ENCODE assay signal across 13 cellular contexts in genomic region chr3:50263443-50264388, GRCh38. TPM values are rescaled to one million over a fixed set of nuclear protein-coding genes. Genes with fewer than 3 reads are reported as not detected.
DNase-seq lines count a peak whose midpoint lies in the region; ATAC-seq, FAIRE-seq and TF ChIP-seq lines count a peak whose summit lies in the region.
"Had no signal": no experiment of that assay in that cellular context is flagged by ENCODE, and none has a peak within 500 bp of the region (broad histone marks: within the 10 kb centered on the region; RNA-seq: fewer than 3 reads in every experiment).

No MANE protein-coding gene starts in this region.

- peaks cover 5% of the 10 kb centered on the region for H3K36me3 Mint-ChIP-seq in activated CD8-positive, alpha-beta T cell treated with anti-CD3 and anti-CD28 coated beads, Interleukin-2, amount 10 ng/mL, durations not matched to agents 7 days and 5 days (ENCODE audit: low read depth)
- H3K36me3 Mint-ChIP-seq: natural killer cell treated with Interleukin-12 subunit alpha and Interleukin-12 subunit beta and Interleukin-15 and Interleukin-18, amount 100 ng/mL, for 72 hours had no signal

- H3K27ac Mint-ChIP-seq in activated CD8-positive, alpha-beta T cell treated with anti-CD3 and anti-CD28 coated beads, Interleukin-2, amount 10 ng/mL, durations not matched to agents 7 days and 5 days, result no peak overlapping the region
- H3K27ac Mint-ChIP-seq: natural killer cell treated with Interleukin-12 subunit alpha and Interleukin-12 subunit beta and Interleukin-15 and Interleukin-18, amount 100 ng/mL, for 72 hours had no signal

- peaks cover 18% of the 10 kb centered on the region for H3K27me3 Mint-ChIP-seq in activated CD8-positive, alpha-beta T cell treated with anti-CD3 and anti-CD28 coated beads, Interleukin-2, amount 10 ng/mL, durations not matched to agents 7 days and 5 days (ENCODE audit: low read depth)

- TF ChIP-seq CTCF in right atrium auricular region (IDR thresholded peaks at IDR 0.05) (no peak), pancreas (IDR thresholded peaks at IDR 0.05) (no peak)

- H3K4me3 Mint-ChIP-seq in activated CD8-positive, alpha-beta T cell treated with anti-CD3 and anti-CD28 coated beads, Interleukin-2, amount 10 ng/mL, durations not matched to agents 7 days and 5 days, result no peak overlapping the region
- H3K4me3 Mint-ChIP-seq: natural killer cell treated with Interleukin-12 subunit alpha and Interleukin-12 subunit beta and Interleukin-15 and Interleukin-18, amount 100 ng/mL, for 72 hours had no signal

- H3K9me3 ChIP-seq in right atrium auricular region (no peaks in the 10 kb centered on the region), esophagus (ENCODE audit: control insufficient read depth in 2 of 2, insufficient read depth in 1 of 2, low read depth in 1 of 2, low read length in 1 of 2) (no peaks in the 10 kb centered on the region), pancreas (no peaks in the 10 kb centered on the region)

- no peak for DNase-seq in right atrium auricular region (ENCODE audit: low spot score)
- no peak for DNase-seq in Right ventricle myocardium superior
- DNase-seq in pancreas, result no peak
- DNase-seq in activated CD8-positive, alpha-beta T cell treated with anti-CD3 and anti-CD28 coated beads, Interleukin-2, amount 10 ng/mL, durations not matched to agents 7 days and 5 days, result no peak
- DNase-seq in GM12892 (ENCODE audit: insufficient read length), result no peak
- no peak for DNase-seq in NCI-H2081 (lab: John Stamatoyannopoulos, UW)
- DNase-seq: activated CD4-positive, CD25-positive, alpha-beta regulatory T cell; activated naive CD4-positive, alpha-beta T cell treated with Interleukin-2 at 50 U/mL for 16 hours; MV-4-11 had no signal

- ATAC-seq in Right ventricle myocardium superior (ENCODE audit: poor library complexity) (no peak), pancreas (no peak), GM19324 (IDR thresholded peaks at IDR 0.05; ENCODE audit: low FRiP score, unreplicated experiment) (no peak)
- ATAC-seq in activated CD8-positive, alpha-beta T cell treated with anti-CD3 and anti-CD28 coated beads, Interleukin-2, amount 10 ng/mL, durations not matched to agents 7 days and 5 days, result no peak
- ATAC-seq: natural killer cell treated with Interleukin-12 subunit alpha and Interleukin-12 subunit beta and Interleukin-15 and Interleukin-18, amount 100 ng/mL, for 72 hours had no signal

- H3K36me3 ChIP-seq in right atrium auricular region (peaks cover 6% of the 10 kb centered on the region), esophagus (ENCODE audit: control insufficient read depth in 2 of 2, insufficient read depth in 2 of 2, low read length in 1 of 2) (no peaks in the 10 kb centered on the region), pancreas (no peaks in the 10 kb centered on the region)

- H3K4me3 ChIP-seq in right atrium auricular region, result no peak overlapping the region
- H3K4me3 ChIP-seq in esophagus (ENCODE audit: low read depth in 1 of 2, low read length in 2 of 2), result no peak overlapping the region
- no peak overlapping the region for H3K4me3 ChIP-seq in pancreas

- H3K4me1 ChIP-seq in right atrium auricular region (peaks cover 0 to 73% of the 10 kb centered on the region in 2 donors), esophagus (ENCODE audit: control insufficient read depth in 2 of 2, insufficient read depth in 2 of 2, low read length in 1 of 2) (peaks cover 3 to 26% of the 10 kb centered on the region in 2 donors), pancreas (peaks cover 21 to 52% (median 21%) of the 10 kb centered on the region in 3 donors)

- POLR2A ChIA-PET in activated CD8-positive, alpha-beta T cell treated with anti-CD3 and anti-CD28 coated beads, Interleukin-2, amount 10 ng/mL, durations not matched to agents 7 days and 5 days (lab: Charles Lee), result no interaction called here

- intact Hi-C loops in Right ventricle myocardium superior (cut with DNase I) (no loop called here), pancreas (cut with DNase I) (no loop called here)

- peak overlapping the region; percentile 92 to 97 for H3K27ac ChIP-seq in right atrium auricular region
- peak overlapping the region; percentile 69 to 84 for H3K27ac ChIP-seq in esophagus (ENCODE audit: low read depth in 2 of 2, low read length in 1 of 2)
- peak overlapping the region; percentile 52 to 94 (median 86) for H3K27ac ChIP-seq in pancreas

- 58 to 60% methylated on average over 6 of the region's 6 CpGs for WGBS in esophagus, 2 donors
- WGBS in pancreas, 2 donors, result 72 to 87% methylated on average over 6 of the region's 6 CpGs

- FAIRE-seq in pancreas (lab: Jason Lieb, UNC), result no peak
- no peak for FAIRE-seq in GM12892 (lab: Jason Lieb, UNC)

- no peaks in the 10 kb centered on the region for H3K27me3 ChIP-seq in right atrium auricular region
- H3K27me3 ChIP-seq in esophagus (ENCODE audit: control insufficient read depth in 1 of 2, insufficient read depth in 2 of 2, low read length in 2 of 2), result no peaks in the 10 kb centered on the region
- H3K27me3 ChIP-seq in pancreas, result no peaks in the 10 kb centered on the region

- peaks cover 10% of the 10 kb centered on the region for H3K4me1 Mint-ChIP-seq in activated CD8-positive, alpha-beta T cell treated with anti-CD3 and anti-CD28 coated beads, Interleukin-2, amount 10 ng/mL, durations not matched to agents 7 days and 5 days (ENCODE audit: low read depth)

- CTCF ChIA-PET in activated CD8-positive, alpha-beta T cell treated with anti-CD3 and anti-CD28 coated beads, Interleukin-2, amount 10 ng/mL, durations not matched to agents 7 days and 5 days (lab: Charles Lee), result interaction anchor here (1.1 to 2.1 kb wide), 4 partner anchors 17 to 69 kb away, joined by 4 to 8 read pairs (median 6); no protein-coding TSS in a partner anchor

- H3K9me3 Mint-ChIP-seq in activated CD8-positive, alpha-beta T cell treated with anti-CD3 and anti-CD28 coated beads, Interleukin-2, amount 10 ng/mL, durations not matched to agents 7 days and 5 days (ENCODE audit: insufficient read depth), result no peaks in the 10 kb centered on the region
- H3K9me3 Mint-ChIP-seq: natural killer cell treated with Interleukin-12 subunit alpha and Interleukin-12 subunit beta and Interleukin-15 and Interleukin-18, amount 100 ng/mL, for 72 hours had no signal

- no peak for TF ChIP-seq POLR2A in GM12892 (IDR thresholded peaks at IDR 0.05; ENCODE audit: low read depth, low read length)

RNA-seq across cellular contexts. Expression of gene SEMA3B, which starts 5.2 kb away (rescaled TPM):
- total RNA-seq in right atrium auricular region (10 to 100 TPM; 15.4 to 20.0 TPM), Right ventricle myocardium superior (19.9 TPM), pancreas (10 to 100 TPM; 27.5 to 53.5 (median 33.2) TPM)
- polyA plus RNA-seq in esophagus (1 to 10 TPM; 5.2 to 7.8 TPM), pancreas (100 to 1,000 TPM; 118 to 223 TPM)
- under 1 TPM; 0.52 to 0.84 TPM for total RNA-seq in activated CD8-positive, alpha-beta T cell treated with anti-CD3 and anti-CD28 coated beads, Interleukin-2, amount 10 ng/mL, durations not matched to agents 7 days and 5 days
- polyA plus RNA-seq in GM12892 (2012; ENCODE audit: missing spikeins), result 0.30 TPM

RNA-seq across cellular contexts. Expression of gene LSMEM2, which starts 15.2 kb away (rescaled TPM):
- total RNA-seq in right atrium auricular region (10 to 100 TPM in 1 of 2 donors, 1 to 10 TPM in 1; 9.0 to 10.6 TPM), Right ventricle myocardium superior (29.6 TPM), pancreas (under 1 TPM in 1 of 6 donors, not detected in 5; 0.12 TPM)
- polyA plus RNA-seq in esophagus (under 1 TPM; 0.07 to 0.16 TPM), pancreas (1 to 10 TPM in 1 of 2 donors, under 1 TPM in 1; 0.15 to 2.1 TPM)
- not detected for total RNA-seq in activated CD8-positive, alpha-beta T cell treated with anti-CD3 and anti-CD28 coated beads, Interleukin-2, amount 10 ng/mL, durations not matched to agents 7 days and 5 days
- polyA plus RNA-seq in GM12892 (2012; ENCODE audit: missing spikeins), result 0.25 TPM
- total RNA-seq: natural killer cell treated with Interleukin-12 subunit alpha and Interleukin-12 subunit beta and Interleukin-15 and Interleukin-18, amount 100 ng/mL, for 72 hours had no signal
- polyA plus RNA-seq: BJ had no signal

RNA-seq across cellular contexts. Expression of gene GNAI2, which starts 27.7 kb away (rescaled TPM):
- total RNA-seq in right atrium auricular region (100 to 1,000 TPM in 1 of 2 donors, 10 to 100 TPM in 1; 72.1 to 127 TPM), Right ventricle myocardium superior (126 TPM), pancreas (100 to 1,000 TPM in 1 of 6 donors, 10 to 100 TPM in 5; 26.9 to 104 (median 42.9) TPM)
- polyA plus RNA-seq in esophagus (10 to 100 TPM; 52.2 to 61.8 TPM), pancreas (10 to 100 TPM; 54.1 to 97.6 TPM)
- total RNA-seq in activated CD8-positive, alpha-beta T cell treated with anti-CD3 and anti-CD28 coated beads, Interleukin-2, amount 10 ng/mL, durations not matched to agents 7 days and 5 days, result 100 to 1,000 TPM; 515 to 531 TPM
- polyA plus RNA-seq in GM12892 (2012; ENCODE audit: missing spikeins), result 116 TPM

RNA-seq across cellular contexts. Expression of gene IFRD2, which starts 28.5 kb away (rescaled TPM):
- 10 to 100 TPM; 51.0 to 58.5 TPM for total RNA-seq in right atrium auricular region
- 70.1 TPM for total RNA-seq in Right ventricle myocardium superior
- 10 to 100 TPM; 65.6 to 69.5 TPM for polyA plus RNA-seq in esophagus
- 10 to 100 TPM; 47.1 to 81.6 (median 55.1) TPM for total RNA-seq in pancreas
- 100 to 1,000 TPM; 101 to 117 TPM for polyA plus RNA-seq in pancreas
- total RNA-seq in activated CD8-positive, alpha-beta T cell treated with anti-CD3 and anti-CD28 coated beads, Interleukin-2, amount 10 ng/mL, durations not matched to agents 7 days and 5 days, result 10 to 100 TPM; 81.3 to 85.1 TPM
- polyA plus RNA-seq in GM12892 (2012; ENCODE audit: missing spikeins), result 40.2 TPM

RNA-seq across cellular contexts. Expression of gene HYAL3, which starts 35.5 kb away (rescaled TPM):
- total RNA-seq in right atrium auricular region, result 1 to 10 TPM in 1 of 2 donors, under 1 TPM in 1; 0.74 to 3.5 TPM
- total RNA-seq in Right ventricle myocardium superior, result 1.2 TPM
- polyA plus RNA-seq in esophagus, result 1 to 10 TPM; 3.4 to 5.1 TPM
- total RNA-seq in pancreas, result 1 to 10 TPM in 1 of 6 donors, under 1 TPM in 5; 0.46 to 1.3 (median 0.65) TPM
- 1 to 10 TPM; 1.6 to 2.1 TPM for polyA plus RNA-seq in pancreas
- total RNA-seq in activated CD8-positive, alpha-beta T cell treated with anti-CD3 and anti-CD28 coated beads, Interleukin-2, amount 10 ng/mL, durations not matched to agents 7 days and 5 days, result 10 to 100 TPM in 1 of 2 experiments, 1 to 10 TPM in 1; 9.7 to 12.7 TPM
- 1.2 TPM for polyA plus RNA-seq in GM12892 (2012; ENCODE audit: missing spikeins)

Comparison
In these comparisons a context has a peak if more than half of its experiments do, and no peak if none do; other contexts are left out.
1. RNA of gene SEMA3B, which starts 5.2 kb away (total RNA-seq): 27.5 to 53.5 TPM in pancreas, 15.4 to 20.0 TPM in right atrium auricular region and 19.9 TPM in Right ventricle myocardium superior (single experiment); 0.52 to 0.84 TPM in activated CD8-positive, alpha-beta T cell treated with anti-CD3 and anti-CD28 coated beads, Interleukin-2, amount 10 ng/mL, durations not matched to agents 7 days and 5 days; every median in the first group is over 4 times any median in the second.
2. RNA of gene LSMEM2, which starts 15.2 kb away (total RNA-seq): 29.6 TPM in Right ventricle myocardium superior (single experiment) and 9.0 to 10.6 TPM in right atrium auricular region; not detected in activated CD8-positive, alpha-beta T cell treated with anti-CD3 and anti-CD28 coated beads, Interleukin-2, amount 10 ng/mL, durations not matched to agents 7 days and 5 days and 0.12 TPM in pancreas; every median in the first group is over 4 times any median in the second.
3. Peak in every context shown above with its lines, with median percentiles within 50 percentile points of each other: H3K27ac ChIP-seq.